ENCODE assay signal across 10 cellular contexts in genomic region chr21:35323947-35324346, GRCh38.
A peak's percentile ranks its signal among the peaks of the same experiment; 100 is the strongest.
DNase-seq lines count a peak whose midpoint lies in the region; ATAC-seq and TF ChIP-seq lines count a peak whose summit lies in the region.
"Had no signal": no experiment of that assay in that cellular context is flagged by ENCODE, and none has a peak within 500 bp of the region (broad histone marks: within the 10 kb centered on the region; RNA-seq: fewer than 3 reads in every experiment).

No MANE protein-coding gene starts in this region.

- H3K4me1 ChIP-seq in SK-N-SH (ENCODE audit: control insufficient read depth in 1 of 2, insufficient read depth in 2 of 2, low read depth in 1 of 2, low read length in 1 of 2) (peaks cover 12 to 24% of the 10 kb centered on the region in 2 experiments; a peak in 2 of 4 replicates), muscle layer of duodenum (ENCODE audit: control insufficient read depth in 1 of 2, insufficient read depth in 2 of 2, low read length in 2 of 2) (peaks cover 0 to 6% of the 10 kb centered on the region in 2 donors), upper lobe of right lung (peaks cover 12% of the 10 kb centered on the region)

- CTCF ChIA-PET in SK-N-SH (lab: Yijun Ruan, JAX): interaction anchor here (0.6 kb wide), 1 partner anchor 540 kb away, joined by 3 read pairs; no protein-coding TSS in a partner anchor

- no peaks in the 10 kb centered on the region for H4K20me1 ChIP-seq in SK-N-SH (ENCODE audit: insufficient read depth)

- H3K4me3 Mint-ChIP-seq in activated naive CD8-positive, alpha-beta T cell treated with anti-CD3 and anti-CD28 coated beads for 36 hours: no peak overlapping the region

- peak overlapping the region; percentile 10; the same call in 1 of the 2 replicates for H3K9ac ChIP-seq in SK-N-SH

- H3F3A ChIP-seq in SK-N-SH (replicated peaks; ENCODE audit: insufficient read depth): peaks cover 14% of the 10 kb centered on the region

- H3K27ac ChIP-seq in SK-N-SH (ENCODE audit: low read depth in 2 of 2, low read length in 1 of 2) (peak overlapping the region; percentile 73 to 89), muscle layer of duodenum (ENCODE audit: low read length) (peak overlapping the region; percentile 91), upper lobe of right lung (peak overlapping the region; percentile 72)

- no peak for TF ChIP-seq CTCF in SK-N-SH (IDR thresholded peaks at IDR 0.05)
- TF ChIP-seq CTCF in fibroblast of the aortic adventitia (IDR thresholded peaks at IDR 0.05; ENCODE audit: insufficient read depth, low read length): no peak
- TF ChIP-seq CTCF in upper lobe of right lung (IDR thresholded peaks at IDR 0.05): no peak

- H3K27me3 Mint-ChIP-seq in activated naive CD8-positive, alpha-beta T cell treated with anti-CD3 and anti-CD28 coated beads for 36 hours: peaks cover 2% of the 10 kb centered on the region

- peak; percentile 54 for DNase-seq in SK-N-SH
- DNase-seq in fibroblast of the aortic adventitia (ENCODE audit: low read depth): peak; percentile 91
- DNase-seq in upper lobe of right lung: no peak
- no peak for DNase-seq in COR-L47 (lab: John Stamatoyannopoulos, UW)
- DNase-seq in activated naive CD8-positive, alpha-beta T cell treated with anti-CD3 and anti-CD28 coated beads for 36 hours: no peak
- DNase-seq: activated T-cell treated with anti-CD3 and anti-CD28 coated beads, Interleukin-2, amount 50 U/mL, for 1 hour; NCI-H187 treated with DMSO at 0.1 percent for 48 hours had no signal

- H3K4me3 ChIP-seq in SK-N-SH (ENCODE audit: low read depth in 2 of 2, low read length in 1 of 2) (no peak overlapping the region), fibroblast of the aortic adventitia (ENCODE audit: low read depth, low read length) (no peak overlapping the region), muscle layer of duodenum (ENCODE audit: low read depth in 1 of 2, low read length in 2 of 2) (peak overlapping the region in 1 of 2 donors; percentile 21), upper lobe of right lung (no peak overlapping the region)

- POLR2A ChIA-PET in SK-N-SH (lab: Yijun Ruan, JAX): no interaction called here

- H3K9me3 Mint-ChIP-seq in activated naive CD8-positive, alpha-beta T cell treated with anti-CD3 and anti-CD28 coated beads for 36 hours: no peaks in the 10 kb centered on the region

- peak; percentile 27 for ATAC-seq in upper lobe of right lung
- no peak for ATAC-seq in HG02610 (IDR thresholded peaks at IDR 0.05; ENCODE audit: unreplicated experiment)
- no peak for ATAC-seq in GM19397 (IDR thresholded peaks at IDR 0.05; ENCODE audit: unreplicated experiment)

- H3K9me3 ChIP-seq in SK-N-SH (no peaks in the 10 kb centered on the region), muscle layer of duodenum (ENCODE audit: control insufficient read depth in 1 of 2, low read length in 2 of 2) (no peaks in the 10 kb centered on the region), upper lobe of right lung (no peaks in the 10 kb centered on the region)

- H3K27ac Mint-ChIP-seq in activated naive CD8-positive, alpha-beta T cell treated with anti-CD3 and anti-CD28 coated beads for 36 hours: no peak overlapping the region

- WGBS in SK-N-SH (ENCODE audit: low lambda C conversion rate): 30% methylated on average over 9 of the region's 9 CpGs

- H3K36me3 Mint-ChIP-seq in activated naive CD8-positive, alpha-beta T cell treated with anti-CD3 and anti-CD28 coated beads for 36 hours: no peaks in the 10 kb centered on the region

- no peaks in the 10 kb centered on the region for H3K4me1 Mint-ChIP-seq in activated naive CD8-positive, alpha-beta T cell treated with anti-CD3 and anti-CD28 coated beads for 36 hours

- H2AFZ ChIP-seq in SK-N-SH (ENCODE audit: low read depth): peak overlapping the region; percentile 83

- H3K36me3 ChIP-seq in SK-N-SH (replicated peaks in 1 of 2; ENCODE audit: control insufficient read depth in 1 of 2, insufficient read depth in 2 of 2, low read length in 1 of 2): no peaks in the 10 kb centered on the region
- H3K36me3 ChIP-seq in muscle layer of duodenum (ENCODE audit: control insufficient read depth in 1 of 2, insufficient read depth in 2 of 2, low read length in 2 of 2): no peaks in the 10 kb centered on the region
- H3K36me3 ChIP-seq in upper lobe of right lung: no peaks in the 10 kb centered on the region

- H3K4me2 ChIP-seq in SK-N-SH: peak overlapping the region; percentile 64

- TF ChIP-seq EP300 in SK-N-SH (IDR thresholded peaks at IDR 0.05; ENCODE audit: borderline replicate concordance in 1 of 2, low read depth in 1 of 2, low read length in 1 of 2): peak; percentile 45 to 51; a peak in 2 of 4 replicates

- H3K79me2 ChIP-seq in SK-N-SH (ENCODE audit: insufficient read depth): no peaks in the 10 kb centered on the region

- H3K9me2 ChIP-seq in SK-N-SH: no peaks in the 10 kb centered on the region

- no peak for TF ChIP-seq RAD21 in SK-N-SH (IDR thresholded peaks at IDR 0.05; ENCODE audit: low read length)

- intact Hi-C loops in upper lobe of right lung (cut with DNase I): no loop called here

- no peaks in the 10 kb centered on the region for H3K27me3 ChIP-seq in SK-N-SH (ENCODE audit: insufficient read depth)
- H3K27me3 ChIP-seq in muscle layer of duodenum (ENCODE audit: low read depth, low read length): no peaks in the 10 kb centered on the region
- no peaks in the 10 kb centered on the region for H3K27me3 ChIP-seq in upper lobe of right lung

TF ChIP-seq in SK-N-SH, 30 proteins besides CTCF, POLR2A, EP300 and RAD21:
- TF ChIP-seq MAX (IDR thresholded peaks at IDR 0.05; ENCODE audit: low read depth): peak; percentile 88
- TF ChIP-seq TCF12 (IDR thresholded peaks at IDR 0.05): peak; percentile 96
- TF ChIP-seq PBX3 (IDR thresholded peaks at IDR 0.05): peak; percentile 91
- TF ChIP-seq FOXM1 (IDR thresholded peaks at IDR 0.05; ENCODE audit: low read depth): no peak
- peak; percentile 39; the same call in 1 of the 2 replicates for TF ChIP-seq USF1 (IDR thresholded peaks at IDR 0.05; ENCODE audit: borderline replicate concordance, low read depth)
- TF ChIP-seq NFIC (IDR thresholded peaks at IDR 0.05; ENCODE audit: borderline replicate concordance): peak; percentile 37; the same call in 1 of the 2 replicates
- no peak for TF ChIP-seq GABPA (IDR thresholded peaks at IDR 0.05; ENCODE audit: low read depth)
- no peak for TF ChIP-seq JUND (IDR thresholded peaks at IDR 0.05)
- TF ChIP-seq MXI1 (IDR thresholded peaks at IDR 0.05; ENCODE audit: low read depth, low read length): 0 out of 2 replicates have a peak, but pooled peaks have one; percentile 23
- peak; percentile 59; the same call in 1 of the 2 replicates for TF ChIP-seq POLR2AphosphoS5 (IDR thresholded peaks at IDR 0.05; ENCODE audit: low read depth, low read length)

Comparison
In these comparisons a context has a peak if more than half of its experiments do, and no peak if none do; other contexts are left out.
1. DNase-seq: peak in SK-N-SH (single experiment) and fibroblast of the aortic adventitia (single experiment); none in upper lobe of right lung (single experiment), COR-L47 (single experiment) and activated naive CD8-positive, alpha-beta T cell treated with anti-CD3 and anti-CD28 coated beads for 36 hours (single experiment).
2. Peak in every context shown above with its lines, with median percentiles within 50 percentile points of each other: H3K27ac ChIP-seq.